ENCODE assay signal across 9 cellular contexts in genomic region chr6:33204165-33204414, GRCh38. TPM values are rescaled to one million over a fixed set of nuclear protein-coding genes. Genes with fewer than 3 reads are reported as not detected.
DNase-seq lines count a peak whose midpoint lies in the region; ATAC-seq and TF ChIP-seq lines count a peak whose summit lies in the region.
"Had no signal": no experiment of that assay in that cellular context is flagged by ENCODE, and none has a peak within 500 bp of the region (broad histone marks: within the 10 kb centered on the region; RNA-seq: fewer than 3 reads in every experiment).

No MANE protein-coding gene starts in this region.

- H3K27me3 Mint-ChIP-seq in CD4-positive, alpha-beta T cell, result no peaks in the 10 kb centered on the region

- POLR2A ChIA-PET in CD4-positive, alpha-beta T cell (lab: Charles Lee), result interaction anchor here (0.6 to 1.7 kb wide), 4 partner anchors 20 to 232 kb away, joined by 3 to 18 read pairs (median 4); partner anchors contain the start of genes RPS18 and VPS52

- peak overlapping the region; percentile 99; the same call in 1 of the 2 replicates for H3K4me3 ChIP-seq in OCI-LY3 (ENCODE audit: low read length)
- peak overlapping the region; percentile 88 to 90 for H3K4me3 ChIP-seq in duodenal mucosa (ENCODE audit: low read depth in 1 of 2, low read length in 2 of 2)
- H3K4me3 ChIP-seq in neutrophil (ENCODE audit: low read depth in 1 of 2, low read length in 1 of 2), result peak overlapping the region; percentile 74 to 81

- no peak overlapping the region for H3K9ac ChIP-seq in OCI-LY3 (ENCODE audit: low read length)
- peak overlapping the region in 1 of 2 donors; percentile 76 for H3K9ac ChIP-seq in duodenal mucosa (ENCODE audit: low read depth in 1 of 2, low read length in 2 of 2)

- H3K9me3 ChIP-seq in CD4-positive, alpha-beta T cell (ENCODE audit: control insufficient read depth, low read length), result no peaks in the 10 kb centered on the region
- H3K9me3 ChIP-seq in OCI-LY3 (ENCODE audit: insufficient read depth, low read length) (no peaks in the 10 kb centered on the region), duodenal mucosa (ENCODE audit: control insufficient read depth in 1 of 2, low read length in 2 of 2) (no peaks in the 10 kb centered on the region), neutrophil (no peaks in the 10 kb centered on the region)

- peak overlapping the region; percentile 71 for H3K4me2 ChIP-seq in OCI-LY3 (ENCODE audit: low read length)

- peaks cover 32% of the 10 kb centered on the region for H3K79me2 ChIP-seq in OCI-LY3 (ENCODE audit: low read length)

- no peak for ATAC-seq in CD4-positive, alpha-beta T cell (ENCODE audit: poor library complexity)
- ATAC-seq in HG02763 (IDR thresholded peaks at IDR 0.05; ENCODE audit: unreplicated experiment), result no peak

- H3K4me3 Mint-ChIP-seq in CD4-positive, alpha-beta T cell, result peak overlapping the region; percentile 90

- CTCF ChIA-PET in CD4-positive, alpha-beta T cell (lab: Charles Lee), result interaction anchor here (3.1 kb wide), 1 partner anchor 44 kb away, joined by 11 read pairs; no protein-coding TSS in a partner anchor

- intact Hi-C loops in CD4-positive, alpha-beta T cell (cut with DNase I, micrococcal nuclease), result loop anchor here (5.0 to 10.0 kb wide), 5 partner anchors 188 to 1539 kb away; partner anchors contain the start of genes C6orf47 (in 1 of the 2), CSNK2B (in 1 of the 2), FKBPL (in 1 of the 2) and GPANK1 (in 1 of the 2)

- peaks cover 71% of the 10 kb centered on the region for H3K4me1 Mint-ChIP-seq in CD4-positive, alpha-beta T cell (ENCODE audit: low read depth)

- peak overlapping the region; percentile 65 for H3K27ac ChIP-seq in CD4-positive, alpha-beta T cell (ENCODE audit: low read depth, low read length)
- H3K27ac ChIP-seq in OCI-LY3 (ENCODE audit: low read length) (no peak overlapping the region), duodenal mucosa (ENCODE audit: low read depth, low read length) (no peak overlapping the region), neutrophil (peak overlapping the region; percentile 30)

- H3K4me1 ChIP-seq in OCI-LY3 (ENCODE audit: low read length), result peaks cover 24% of the 10 kb centered on the region
- peaks cover 50 to 52% of the 10 kb centered on the region in 2 donors for H3K4me1 ChIP-seq in duodenal mucosa (ENCODE audit: control insufficient read depth in 1 of 2, insufficient read depth in 2 of 2, low read length in 2 of 2)
- peaks cover 49 to 61% of the 10 kb centered on the region in 2 experiments for H3K4me1 ChIP-seq in neutrophil (ENCODE audit: control insufficient read depth in 1 of 2, insufficient read depth in 1 of 2, low read depth in 1 of 2, low read length in 1 of 2)

- peaks cover 19% of the 10 kb centered on the region for H3K36me3 ChIP-seq in OCI-LY3 (replicated peaks; ENCODE audit: low read depth, low read length)
- H3K36me3 ChIP-seq in duodenal mucosa (ENCODE audit: control insufficient read depth in 1 of 2, insufficient read depth in 2 of 2, low read length in 2 of 2), result peaks cover 19 to 23% of the 10 kb centered on the region in 2 donors
- peaks cover 23% of the 10 kb centered on the region for H3K36me3 ChIP-seq in neutrophil

- no peak for TF ChIP-seq CTCF in CD4-positive, alpha-beta T cell (IDR thresholded peaks at IDR 0.05)
- TF ChIP-seq CTCF in OCI-LY3 (IDR thresholded peaks at IDR 0.05; ENCODE audit: low read depth, low read length), result no peak
- TF ChIP-seq CTCF in neutrophil (IDR thresholded peaks at IDR 0.05), result no peak
- TF ChIP-seq CTCF in GM20000 (IDR thresholded peaks at IDR 0.05; ENCODE audit: extremely low read depth, missing control alignments), result no peak

- H3K27ac Mint-ChIP-seq in CD4-positive, alpha-beta T cell, result peak overlapping the region; percentile 80

- H3K27me3 ChIP-seq in CD4-positive, alpha-beta T cell (ENCODE audit: control insufficient read depth, insufficient read depth, low read length), result no peaks in the 10 kb centered on the region
- H3K27me3 ChIP-seq in OCI-LY3 (ENCODE audit: low read depth, low read length) (no peaks in the 10 kb centered on the region), duodenal mucosa (ENCODE audit: control insufficient read depth in 1 of 2, insufficient read depth in 2 of 2, low read length in 2 of 2) (no peaks in the 10 kb centered on the region), neutrophil (peaks cover 21% of the 10 kb centered on the region)
- H3K27me3 ChIP-seq: cardiac muscle cell had no signal

- no peaks in the 10 kb centered on the region for H3K9me3 Mint-ChIP-seq in CD4-positive, alpha-beta T cell

- peaks cover 60% of the 10 kb centered on the region for H3K36me3 Mint-ChIP-seq in CD4-positive, alpha-beta T cell (ENCODE audit: low read depth)

- DNase-seq in CD4-positive, alpha-beta T cell, result no peak
- DNase-seq in GM20000 (ENCODE audit: low spot score) (no peak), NCI-H2081 treated with DMSO at 0.1 percent for 48 hours (lab: John Stamatoyannopoulos, UW) (no peak), NCI-H345 treated with DMSO at 0.1 percent for 48 hours (lab: John Stamatoyannopoulos, UW; ENCODE audit: unreplicated experiment) (no peak)

- H2AFZ ChIP-seq in OCI-LY3 (ENCODE audit: low read depth, low read length), result no peak overlapping the region

- H4K20me1 ChIP-seq in OCI-LY3 (ENCODE audit: insufficient read depth, low read length), result no peaks in the 10 kb centered on the region; the same call in 1 of the 2 replicates

RNA-seq across cellular contexts. Expression of gene HSD17B8, which starts 0.4 kb away (rescaled TPM):
- 10 to 100 TPM in 1 of 2 experiments, 1 to 10 TPM in 1; 8.6 to 10.5 TPM for total RNA-seq in CD4-positive, alpha-beta T cell

RNA-seq across cellular contexts. Expression of gene SLC39A7, which starts 3.4 kb away (rescaled TPM):
- total RNA-seq in CD4-positive, alpha-beta T cell, result 1 to 10 TPM; 8.6 to 9.6 TPM

RNA-seq across cellular contexts. Expression of gene RXRB, which starts 3.6 kb away (rescaled TPM):
- 10 to 100 TPM; 42.9 to 45.0 TPM for total RNA-seq in CD4-positive, alpha-beta T cell

RNA-seq across cellular contexts. Expression of gene RING1, which starts 4.2 kb away (rescaled TPM):
- total RNA-seq in CD4-positive, alpha-beta T cell, result 10 to 100 TPM; 27.1 to 28.6 TPM

RNA-seq across cellular contexts. Expression of gene COL11A2, which starts 11.8 kb away (rescaled TPM):
- total RNA-seq in CD4-positive, alpha-beta T cell, result 1 to 10 TPM; 2.8 to 3.0 TPM

Comparison
In these comparisons a context has a peak if more than half of its experiments do, and no peak if none do; other contexts are left out.
1. H3K27ac ChIP-seq: peak in CD4-positive, alpha-beta T cell (single experiment) and neutrophil (single experiment); none in OCI-LY3 (single experiment) and duodenal mucosa (single experiment).
2. Peak in every context shown above with its lines, with median percentiles within 50 percentile points of each other: H3K4me3 ChIP-seq.